In genomic region chr1:46527474-46528296, GRCh38 we compare ENCODE assay signal across 8 cellular contexts. TPM values are rescaled to one million over a fixed set of nuclear protein-coding genes. Genes with fewer than 3 reads are reported as not detected.
A peak's percentile ranks its signal among the peaks of the same experiment; 100 is the strongest.
DNase-seq lines count a peak whose midpoint lies in the region; ATAC-seq and TF ChIP-seq lines count a peak whose summit lies in the region.

No MANE protein-coding gene starts in this region.

- intact Hi-C loops in CD14-positive monocyte (cut with micrococcal nuclease) (loop anchor here (1.0 to 10.0 kb wide), 6 partner anchors 50 to 195 kb away; no protein-coding TSS in a partner anchor), spleen (cut with DNase I; ENCODE audit: low total_unique reads) (loop anchor here (2.0 to 5.0 kb wide), 2 partner anchors 83 to 200 kb away; no protein-coding TSS in a partner anchor)

- DNase-seq in CD14-positive monocyte (ENCODE audit: low spot score) (peak; percentile 69), NCI-H128 (lab: John Stamatoyannopoulos, UW; ENCODE audit: unreplicated experiment) (peak; percentile 65), T1000 (lab: John Stamatoyannopoulos, UW) (peak; percentile 58), astrocyte of the cerebellum (ENCODE audit: low read depth) (peak; percentile 48), hippocampal formation (lab: John Stamatoyannopoulos, UW) (peak; percentile 67 to 74), spleen (peak; percentile 89)

- H3K36me3 Mint-ChIP-seq in CD14-positive monocyte, result no peaks in the 10 kb centered on the region

- no peaks in the 10 kb centered on the region for H3K9me3 ChIP-seq in spleen

- H3K4me3 ChIP-seq in astrocyte of the cerebellum (ENCODE audit: low read depth, low read length) (no peak overlapping the region), spleen (no peak overlapping the region)

- peak; percentile 58 for ATAC-seq in GM19372 (IDR thresholded peaks at IDR 0.05; ENCODE audit: low read depth, unreplicated experiment)
- ATAC-seq in HG02763 (IDR thresholded peaks at IDR 0.05; ENCODE audit: unreplicated experiment), result no peak

- peaks cover 0 to 4% (median 0%) of the 10 kb centered on the region in 7 donors for H3K9me3 Mint-ChIP-seq in CD14-positive monocyte

- peak overlapping the region in 1 of 7 donors; percentile 18 for H3K27ac Mint-ChIP-seq in CD14-positive monocyte

- peak; percentile 90 for TF ChIP-seq CTCF in CD14-positive monocyte (IDR thresholded peaks at IDR 0.05)
- TF ChIP-seq CTCF in astrocyte of the cerebellum (IDR thresholded peaks at IDR 0.05; ENCODE audit: low read depth, low read length, missing control alignments), result peak; percentile 93
- TF ChIP-seq CTCF in spleen (IDR thresholded peaks at IDR 0.05 in 8 of 11, conservative IDR thresholded peaks at IDR 0.05 in 3 of 11), result peak; percentile 44 to 93 (median 85)

- H3K27ac ChIP-seq in spleen, result no peak overlapping the region

- H3K4me1 Mint-ChIP-seq in CD14-positive monocyte, result peaks cover under 1% of the 10 kb centered on the region

- peaks cover 0 to 86% (median 13%) of the 10 kb centered on the region in 7 donors for H3K27me3 ChIP-seq in spleen (replicated peaks in 1 of 7)

- H3K4me3 Mint-ChIP-seq in CD14-positive monocyte, result peak overlapping the region in 1 of 2 donors; percentile 46

- no peaks in the 10 kb centered on the region for H3K36me3 ChIP-seq in spleen

- TF ChIP-seq POLR2A in spleen (IDR thresholded peaks at IDR 0.05), result no peak

- in situ Hi-C loops in astrocyte of the cerebellum (cut with HindIII; ENCODE audit: low sequenced_read_pairs), result loop anchor here (5.0 kb wide), 1 partner anchor 50 kb away; no protein-coding TSS in a partner anchor

- WGBS in spleen, 5 donors, result 27 to 33% (median 30%) methylated on average over 3 of the region's 3 CpGs

- H3K27me3 Mint-ChIP-seq in CD14-positive monocyte (ENCODE audit: low read depth in 3 of 3), result peaks cover 36 to 79% (median 42%) of the 10 kb centered on the region in 3 donors

- peaks cover 0 to 12% (median 2%) of the 10 kb centered on the region in 6 donors for H3K4me1 ChIP-seq in spleen

RNA-seq across cellular contexts. Expression of gene KNCN, which starts 23.8 kb away (rescaled TPM):
- polyA plus RNA-seq in CD14-positive monocyte (not detected), spleen (not detected)
- total RNA-seq in spleen, result not detected

RNA-seq across cellular contexts. Expression of gene DMBX1, which starts 38.0 kb away (rescaled TPM):
- polyA plus RNA-seq in CD14-positive monocyte, result not detected
- not detected for total RNA-seq in spleen
- polyA plus RNA-seq in spleen, result not detected
